ENCODE assay signal across 12 cellular contexts in genomic region chr16:10741844-10742243, GRCh38. TPM values are rescaled to one million over a fixed set of nuclear protein-coding genes. Genes with fewer than 3 reads are reported as not detected.
A peak's percentile ranks its signal among the peaks of the same experiment; 100 is the strongest.
DNase-seq lines count a peak whose midpoint lies in the region; ATAC-seq and TF ChIP-seq lines count a peak whose summit lies in the region.
"Had no signal": no experiment of that assay in that cellular context is flagged by ENCODE, and none has a peak within 500 bp of the region (broad histone marks: within the 10 kb centered on the region; RNA-seq: fewer than 3 reads in every experiment).

No MANE protein-coding gene starts in this region.

- POLR2A ChIA-PET in PC-9 (lab: Charles Lee; ENCODE audit: unreplicated experiment): no interaction called here

- 71 to 72% methylated on average over 4 of the region's 4 CpGs for WGBS in esophagus squamous epithelium, 2 donors

- no peaks in the 10 kb centered on the region for H3K9me3 Mint-ChIP-seq in neural progenitor cell

- no peak for ATAC-seq in HG03045 (IDR thresholded peaks at IDR 0.05; ENCODE audit: unreplicated experiment)

- CTCF ChIA-PET in PC-9 (lab: Charles Lee): no interaction called here

- in situ Hi-C loops in G401 (cut with HindIII; ENCODE audit: low sequenced_read_pairs): no loop called here

- intact Hi-C loops in esophagus squamous epithelium (cut with DNase I): no loop called here
- intact Hi-C loops in PC-9 (cut with micrococcal nuclease; ENCODE audit: unreplicated experiment): loop anchor here (5.0 kb wide), 1 partner anchor 135 kb away; the partner anchor contains the start of gene CIITA

- peak; percentile 96 for DNase-seq in G401 (ENCODE audit: low spot score)
- DNase-seq in NCI-H69 (lab: John Stamatoyannopoulos, UW): peak; percentile 92
- DNase-seq in neural progenitor cell (ENCODE audit: low spot score): no peak
- DNase-seq in esophagus squamous epithelium (lab: John Stamatoyannopoulos, UW): no peak
- no peak for DNase-seq in amygdala (lab: John Stamatoyannopoulos, UW)
- DNase-seq in PC-9: no peak
- DNase-seq: activated naive CD4-positive, alpha-beta T cell treated with Interleukin-2 at 50 U/mL for 16 hours; GOT3; NCI-H226 had no signal

- no peak for TF ChIP-seq CTCF in neural progenitor cell (IDR thresholded peaks at IDR 0.05)
- TF ChIP-seq CTCF in esophagus squamous epithelium (IDR thresholded peaks at IDR 0.05): no peak
- no peak for TF ChIP-seq CTCF in PC-9 (conservative IDR thresholded peaks at IDR 0.05)

- no peaks in the 10 kb centered on the region for H3K27me3 Mint-ChIP-seq in neural progenitor cell (ENCODE audit: insufficient read depth, low read depth)

- no TSS peak for BruUV-seq in PC-9 (replicated peaks; lab: Mats Ljungman, UMichigan)

- H3K27me3 ChIP-seq in endocrine pancreas (ENCODE audit: control insufficient read depth, insufficient read depth, low read length) (no peaks in the 10 kb centered on the region), neural progenitor cell (no peaks in the 10 kb centered on the region), esophagus squamous epithelium (no peaks in the 10 kb centered on the region), PC-9 (ENCODE audit: insufficient read depth, low read depth) (no peaks in the 10 kb centered on the region)

- no peaks in the 10 kb centered on the region for H3K36me3 Mint-ChIP-seq in neural progenitor cell

- H3K9ac ChIP-seq in endocrine pancreas (ENCODE audit: control insufficient read depth, insufficient read depth, low read length): peak overlapping the region; percentile 24
- no peak overlapping the region for H3K9ac ChIP-seq in neural progenitor cell

- no peaks in the 10 kb centered on the region for H3K9me2 ChIP-seq in PC-9 (ENCODE audit: insufficient read depth)

- H3K4me3 ChIP-seq in endocrine pancreas (ENCODE audit: control insufficient read depth, insufficient read depth, low read length): no peak overlapping the region
- no peak overlapping the region for H3K4me3 ChIP-seq in neural progenitor cell
- no peak overlapping the region for H3K4me3 ChIP-seq in esophagus squamous epithelium
- no peak overlapping the region for H3K4me3 ChIP-seq in PC-9

- H3K4me3 Mint-ChIP-seq in neural progenitor cell: no peak overlapping the region

- no peaks in the 10 kb centered on the region for H3K4me1 ChIP-seq in endocrine pancreas (ENCODE audit: control insufficient read depth, insufficient read depth, low read length)
- peaks cover 9% of the 10 kb centered on the region for H3K4me1 ChIP-seq in neural progenitor cell
- peaks cover 10 to 54% (median 42%) of the 10 kb centered on the region in 3 donors for H3K4me1 ChIP-seq in esophagus squamous epithelium
- peaks cover 22% of the 10 kb centered on the region for H3K4me1 ChIP-seq in PC-9 (replicated peaks; ENCODE audit: insufficient read depth)

- H3K27ac Mint-ChIP-seq in neural progenitor cell: peak overlapping the region; percentile 27

- H3K4me2 ChIP-seq in neural progenitor cell (no peak overlapping the region), PC-9 (no peak overlapping the region)

- no peaks in the 10 kb centered on the region for H4K20me1 ChIP-seq in neural progenitor cell (ENCODE audit: low read depth)
- no peaks in the 10 kb centered on the region for H4K20me1 ChIP-seq in PC-9 (ENCODE audit: insufficient read depth)

- H3F3A ChIP-seq in neural progenitor cell (ENCODE audit: low read depth): no peaks in the 10 kb centered on the region
- H3F3A ChIP-seq in PC-9 (ENCODE audit: insufficient read depth, low read depth): peaks cover 16% of the 10 kb centered on the region; the same call in 1 of the 2 replicates

- H2AFZ ChIP-seq in neural progenitor cell (replicated peaks) (no peak overlapping the region), PC-9 (no peak overlapping the region)

- no peaks in the 10 kb centered on the region for H3K36me3 ChIP-seq in endocrine pancreas (ENCODE audit: control insufficient read depth, insufficient read depth, low read length)
- no peaks in the 10 kb centered on the region for H3K36me3 ChIP-seq in neural progenitor cell
- peaks cover 0 to 8% (median 0%) of the 10 kb centered on the region in 3 donors for H3K36me3 ChIP-seq in esophagus squamous epithelium
- H3K36me3 ChIP-seq in PC-9 (ENCODE audit: low read depth): no peaks in the 10 kb centered on the region

- H3K79me2 ChIP-seq in neural progenitor cell (ENCODE audit: low read depth): no peaks in the 10 kb centered on the region
- H3K79me2 ChIP-seq in PC-9 (ENCODE audit: low read depth): no peaks in the 10 kb centered on the region

- H3K4me1 Mint-ChIP-seq in neural progenitor cell: peaks cover 17% of the 10 kb centered on the region

- no peak for TF ChIP-seq POLR2A in esophagus squamous epithelium (IDR thresholded peaks at IDR 0.05)

- no peak overlapping the region for H3K27ac ChIP-seq in neural progenitor cell
- peak overlapping the region in 1 of 4 donors; percentile 34 for H3K27ac ChIP-seq in esophagus squamous epithelium
- no peak overlapping the region for H3K27ac ChIP-seq in PC-9

- H3K9me3 ChIP-seq in endocrine pancreas (ENCODE audit: control insufficient read depth, low read length): no peaks in the 10 kb centered on the region
- no peaks in the 10 kb centered on the region for H3K9me3 ChIP-seq in neural progenitor cell (ENCODE audit: low read depth)
- no peaks in the 10 kb centered on the region for H3K9me3 ChIP-seq in esophagus squamous epithelium
- H3K9me3 ChIP-seq in PC-9 (ENCODE audit: insufficient read depth, low read depth): no peaks in the 10 kb centered on the region

RNA-seq across cellular contexts. Expression of gene NUBP1, which starts 1.8 kb away (rescaled TPM):
- total RNA-seq in G401 (2014; rRNA removed; shearing (Covaris generic)): 30.6 and 35.9 TPM in 2 replicates
- total RNA-seq in neural progenitor cell (ENCODE audit: low replicate concordance): 21.6 and 22.8 TPM in 2 replicates
- total RNA-seq in esophagus squamous epithelium: 10 to 100 TPM; 18.9 to 25.6 (median 21.1) TPM
- total RNA-seq in PC-9 (2021): 21.0 and 28.9 TPM in 2 replicates

RNA-seq across cellular contexts. Expression of gene TEKT5, which starts 47.1 kb away (rescaled TPM):
- not detected in 2 replicates for total RNA-seq in G401 (2014; rRNA removed; shearing (Covaris generic))
- total RNA-seq in neural progenitor cell (ENCODE audit: low replicate concordance) (0.07 and 0.50 TPM in 2 replicates), esophagus squamous epithelium (not detected), PC-9 (2021) (1.5 TPM in 1 of 2 replicates, not detected in the other)
- total RNA-seq: dermis microvascular lymphatic vessel endothelial cell had no signal

Comparison
In these comparisons a context has a peak if more than half of its experiments do, and no peak if none do; other contexts are left out.
1. DNase-seq: peak in G401 (single experiment) and NCI-H69 (single experiment); none in neural progenitor cell (single experiment), esophagus squamous epithelium (single experiment), amygdala (0 of 56) and PC-9 (0 of 2).